In the genomic region with DNA sequence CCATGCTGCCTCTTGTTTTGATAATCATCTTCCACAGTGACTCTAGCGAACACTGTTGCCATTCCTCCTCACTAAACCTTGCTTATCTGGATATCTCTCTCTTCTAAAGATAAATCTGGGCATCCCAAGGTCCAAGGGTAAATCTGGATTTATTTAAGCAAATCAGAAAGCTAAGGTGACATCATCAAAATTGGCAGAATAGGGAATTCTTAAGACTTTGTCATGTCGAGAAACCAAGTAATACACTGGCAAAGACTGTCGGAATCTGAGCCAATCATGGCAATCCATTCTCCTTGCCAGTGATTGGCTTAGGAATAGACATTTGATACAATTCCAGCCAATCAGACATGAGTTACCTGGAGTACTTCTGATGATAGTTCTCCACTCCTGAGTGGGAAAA, we compare ENCODE assay signal across 21 cellular contexts.
A peak's percentile ranks its signal among the peaks of the same experiment; 100 is the strongest.
DNase-seq lines count a peak whose midpoint lies in the region; ATAC-seq, FAIRE-seq and TF ChIP-seq lines count a peak whose summit lies in the region.
"Had no signal": no experiment of that assay in that cellular context is flagged by ENCODE, and none has a peak within 500 bp of the region (broad histone marks: within the 10 kb centered on the region; RNA-seq: fewer than 3 reads in every experiment).

No MANE protein-coding gene starts in this region.

- no peak for TF ChIP-seq CTCF in mammary epithelial cell (conservative IDR thresholded peaks at IDR 0.05 in 1 of 2, IDR thresholded peaks at IDR 0.05 in 1 of 2; ENCODE audit: extremely low read depth in 1 of 2, insufficient read depth in 1 of 2, low read depth in 1 of 2, low read length in 2 of 2)
- no peak for TF ChIP-seq CTCF in breast epithelium (IDR thresholded peaks at IDR 0.05)
- no peak for TF ChIP-seq CTCF in fibroblast of mammary gland (conservative IDR thresholded peaks at IDR 0.05; ENCODE audit: control insufficient read depth, insufficient read depth, low read depth, low read length)

- no peaks in the 10 kb centered on the region for H3K9me3 ChIP-seq in mammary epithelial cell (replicated peaks; ENCODE audit: insufficient read depth, low read length)
- no peaks in the 10 kb centered on the region for H3K9me3 ChIP-seq in breast epithelium
- H3K9me3 ChIP-seq: BE2C; BLaER1 treated with 17β-estradiol and CSF1 and Interleukin-3, amounts not matched to agents 10 nM and 100 nM; HAP-1 had no signal

- no peak for ATAC-seq in HG03571 (IDR thresholded peaks at IDR 0.05; ENCODE audit: unreplicated experiment)
- ATAC-seq: GM23338 had no signal

- H3K4me3 ChIP-seq in mammary epithelial cell (replicated peaks in 1 of 3; ENCODE audit: insufficient read depth in 1 of 3, low read depth in 2 of 3, low read length in 3 of 3) (no peak overlapping the region), breast epithelium (no peak overlapping the region), fibroblast of mammary gland (ENCODE audit: control insufficient read depth, low read depth, low read length) (no peak overlapping the region)
- H3K4me3 ChIP-seq: BLaER1 treated with 17β-estradiol and CSF1 and Interleukin-3, amounts not matched to agents 10 nM and 100 nM; GM23338; HAP-1 had no signal

- no peaks in the 10 kb centered on the region for H4K20me1 ChIP-seq in mammary epithelial cell (ENCODE audit: insufficient read depth, low read length)
- H4K20me1 ChIP-seq: BLaER1 treated with 17β-estradiol and CSF1 and Interleukin-3, amounts not matched to agents 10 nM and 100 nM had no signal

- H3K36me3 ChIP-seq in mammary epithelial cell (ENCODE audit: insufficient read depth, low read length) (no peaks in the 10 kb centered on the region), breast epithelium (no peaks in the 10 kb centered on the region)
- H3K36me3 ChIP-seq: BE2C; BLaER1 treated with 17β-estradiol and CSF1 and Interleukin-3, amounts not matched to agents 10 nM and 100 nM; HAP-1 had no signal

- dilution Hi-C loops in mammary epithelial cell (cut with HindIII; ENCODE audit: low sequenced_read_pairs) = loop anchor here (25.0 kb wide), 1 partner anchor 605 kb away; no protein-coding TSS in a partner anchor

- WGBS in mammary epithelial cell (ENCODE audit: low coverage, missing lambda C conversion rate) = 69% methylated on average over 3 of the region's 3 CpGs

- CTCF ChIA-PET in mammary epithelial cell (lab: Charles Lee; ENCODE audit: low non-redundant PET) = no interaction called here

- H3K9ac ChIP-seq in mammary epithelial cell (ENCODE audit: insufficient read depth, low read length) = no peak overlapping the region
- H3K9ac ChIP-seq: BLaER1 treated with 17β-estradiol and CSF1 and Interleukin-3, amounts not matched to agents 10 nM and 100 nM had no signal

- H3K4me2 ChIP-seq in mammary epithelial cell (ENCODE audit: insufficient read depth, low read depth, low read length) = no peak overlapping the region
- H3K4me2 ChIP-seq: BLaER1 treated with 17β-estradiol and CSF1 and Interleukin-3, amounts not matched to agents 10 nM and 100 nM; GM23338 had no signal

- BruUV-seq in mammary epithelial cell (replicated peaks; lab: Mats Ljungman, UMichigan) = no TSS peak

- DNase-seq in mammary epithelial cell (no peak), breast epithelium (ENCODE audit: low spot score in 2 of 2) (no peak), HTR-8/SVneo (ENCODE audit: insufficient read length, low spot score) (no peak), fibroblast of mammary gland (ENCODE audit: low read depth) (peak; percentile 19), frontal cortex (ENCODE audit: low spot score in 2 of 2) (no peak)
- DNase-seq: AML-193; BE2C; CD4-positive, alpha-beta T cell; CD8-positive, alpha-beta memory T cell; DMS53; DMS79 treated with DMSO at 0.1 percent for 48 hours; GF-D8; HFFc6 had no signal

- H3K4me1 ChIP-seq in mammary epithelial cell (ENCODE audit: insufficient read depth, low read length) (no peaks in the 10 kb centered on the region), breast epithelium (no peaks in the 10 kb centered on the region)
- H3K4me1 ChIP-seq: BE2C; BLaER1 treated with 17β-estradiol and CSF1 and Interleukin-3, amounts not matched to agents 10 nM and 100 nM; HAP-1 had no signal

- no peaks in the 10 kb centered on the region for H3K27me3 ChIP-seq in mammary epithelial cell (ENCODE audit: insufficient read depth, low read length)
- H3K27me3 ChIP-seq in breast epithelium = no peaks in the 10 kb centered on the region
- H3K27me3 ChIP-seq: BE2C; BLaER1 treated with 17β-estradiol and CSF1 and Interleukin-3, amounts not matched to agents 10 nM and 100 nM had no signal

- TF ChIP-seq POLR2A in breast epithelium (IDR thresholded peaks at IDR 0.05) = no peak

- FAIRE-seq in HTR-8/SVneo (lab: Jason Lieb, UNC) = peak; percentile 69
- FAIRE-seq in frontal cortex (lab: Jason Lieb, UNC) = no peak
- FAIRE-seq: A204.1, GM12891, GM18507 had no signal

- in situ Hi-C loops in mammary epithelial cell (cut with MboI; ENCODE audit: low sequenced_read_pairs in 2 of 2) = no loop called here

- peak overlapping the region; percentile 27 for H2AFZ ChIP-seq in mammary epithelial cell (ENCODE audit: low read depth, low read length)
- H2AFZ ChIP-seq: GM23338 had no signal

- no peaks in the 10 kb centered on the region for H3K79me2 ChIP-seq in mammary epithelial cell (ENCODE audit: insufficient read depth, low read length)

- H3K27ac ChIP-seq in mammary epithelial cell (ENCODE audit: insufficient read depth, low read depth, low read length) = no peak overlapping the region
- H3K27ac ChIP-seq in breast epithelium = no peak overlapping the region
- H3K27ac ChIP-seq: 22Rv1; BLaER1 treated with 17β-estradiol and CSF1 and Interleukin-3, amounts not matched to agents 10 nM and 100 nM had no signal

- intact Hi-C loops in mammary epithelial cell (cut with micrococcal nuclease) (no loop called here), breast epithelium (cut with DNase I; ENCODE audit: low total_unique reads) (no loop called here)
